ENCODE assay signal across 18 cellular contexts in genomic region chrX:45485682-45486081, GRCh38.
"Had no signal": no experiment of that assay in that cellular context is flagged by ENCODE, and none has a peak within 500 bp of the region (broad histone marks: within the 10 kb centered on the region; RNA-seq: fewer than 3 reads in every experiment).

No MANE protein-coding gene starts in this region.

- H3K36me3 ChIP-seq: breast epithelium, right lobe of liver, transverse colon had no signal

- H3K36me3 Mint-ChIP-seq: activated CD8-positive, alpha-beta memory T cell treated with anti-CD3 and anti-CD28 coated beads, Interleukin-2, amount 10 ng/mL, durations not matched to agents 7 days and 5 days; activated naive CD8-positive, alpha-beta T cell; immature natural killer cell; natural killer cell had no signal

- H3K4me1 ChIP-seq: breast epithelium, right lobe of liver, transverse colon had no signal

- H3K27me3 Mint-ChIP-seq: activated CD8-positive, alpha-beta memory T cell treated with anti-CD3 and anti-CD28 coated beads, Interleukin-2, amount 10 ng/mL, durations not matched to agents 7 days and 5 days; activated naive CD8-positive, alpha-beta T cell; progenitor cell of endocrine pancreas had no signal

- H3K4me3 Mint-ChIP-seq: activated CD8-positive, alpha-beta memory T cell treated with anti-CD3 and anti-CD28 coated beads, Interleukin-2, amount 10 ng/mL, durations not matched to agents 7 days and 5 days; activated naive CD8-positive, alpha-beta T cell; activated T-cell treated with anti-CD3 and anti-CD28 coated beads, Interleukin-2, amount 50 U/mL, for 24 hours; immature natural killer cell; natural killer cell had no signal

- H3K9me3 ChIP-seq: right lobe of liver, transverse colon had no signal

- DNase-seq: activated CD4-positive, alpha-beta T cell treated with anti-CD3 and anti-CD28 coated beads, Interleukin-2, amount 50 U/mL, for 4 hours; activated CD8-positive, alpha-beta memory T cell treated with anti-CD3 and anti-CD28 coated beads, Interleukin-2, amount 10 ng/mL, durations not matched to agents 7 days and 5 days; activated effector memory CD4-positive, alpha-beta T cell treated with anti-CD3 and anti-CD28 coated beads, Interleukin-2, amount 50 U/mL, for 16 hours; activated T-cell treated with anti-CD3 and anti-CD28 coated beads, Interleukin-2, amount 50 U/mL, for 24 hours; aorta; dorsolateral prefrontal cortex; glutamatergic neuron; immature natural killer cell; natural killer cell; right lobe of liver; stimulated activated CD4-positive, alpha-beta T cell treated with anti-CD3 and anti-CD28 coated beads, Interleukin-2, amount 100 ng/mL, for 24 hours; stimulated activated naive CD4-positive, alpha-beta T cell; substantia nigra; transverse colon had no signal

- H3K27ac Mint-ChIP-seq: activated CD8-positive, alpha-beta memory T cell treated with anti-CD3 and anti-CD28 coated beads, Interleukin-2, amount 10 ng/mL, durations not matched to agents 7 days and 5 days; activated naive CD8-positive, alpha-beta T cell; activated T-cell treated with anti-CD3 and anti-CD28 coated beads, Interleukin-2, amount 50 U/mL, for 24 hours; immature natural killer cell; natural killer cell; progenitor cell of endocrine pancreas had no signal

- H3K4me3 ChIP-seq: breast epithelium, dorsolateral prefrontal cortex, right lobe of liver, transverse colon had no signal

- ATAC-seq: activated CD4-positive, CD25-positive, alpha-beta regulatory T cell treated with anti-CD3 and anti-CD28 coated beads, Interleukin-2, amount 50 U/mL, for 24 hours; activated CD8-positive, alpha-beta memory T cell treated with anti-CD3 and anti-CD28 coated beads, Interleukin-2, amount 10 ng/mL, durations not matched to agents 7 days and 5 days; natural killer cell; right lobe of liver had no signal

- H3K4me1 Mint-ChIP-seq: activated CD8-positive, alpha-beta memory T cell treated with anti-CD3 and anti-CD28 coated beads, Interleukin-2, amount 10 ng/mL, durations not matched to agents 7 days and 5 days; immature natural killer cell; natural killer cell had no signal

- H3K9me3 Mint-ChIP-seq: natural killer cell had no signal

- H3K27me3 ChIP-seq: right lobe of liver, transverse colon had no signal

- H3K27ac ChIP-seq: breast epithelium, dorsolateral prefrontal cortex, right lobe of liver, transverse colon had no signal
